Comparison of ENCODE assay signal across 8 cellular contexts in the genomic region with DNA sequence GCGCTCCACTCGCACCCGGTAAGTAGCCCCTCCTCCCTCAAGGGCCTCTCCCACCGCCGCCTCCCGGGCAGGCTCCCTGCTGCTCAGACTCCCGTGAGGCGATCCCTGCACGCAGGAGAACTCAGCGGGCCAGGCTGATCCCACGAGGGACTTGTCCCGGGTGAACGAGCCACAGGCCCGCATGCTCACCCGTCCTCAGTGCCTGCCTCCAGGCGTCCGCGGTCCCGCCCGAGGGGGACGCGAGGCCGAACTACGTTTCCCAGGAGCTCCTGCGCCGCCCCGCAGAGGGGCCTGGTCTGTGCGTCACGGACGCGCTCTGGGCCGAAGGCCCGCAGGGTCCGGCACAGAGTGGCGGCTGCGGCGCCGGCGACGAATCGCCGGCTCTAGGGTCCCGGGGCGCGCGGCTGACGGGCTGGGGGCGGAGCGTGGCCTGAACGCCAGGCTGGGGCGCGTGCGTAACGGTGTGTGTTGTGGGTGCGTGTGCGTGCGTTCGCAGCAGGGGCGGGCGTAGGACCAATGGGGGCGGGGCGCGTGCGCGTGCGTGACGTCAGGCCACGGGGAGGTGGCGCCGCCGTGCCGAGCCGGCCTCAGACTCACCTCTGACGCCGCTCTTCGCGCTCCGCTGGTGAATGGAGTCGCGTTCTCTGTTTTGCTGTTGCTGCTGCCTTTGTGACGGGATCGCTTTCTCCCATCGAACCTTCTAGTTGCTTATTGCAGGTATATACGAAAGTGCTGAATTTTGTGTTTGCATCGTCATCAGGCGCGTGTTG.
A peak's percentile ranks its signal among the peaks of the same experiment; 100 is the strongest.
DNase-seq lines count a peak whose midpoint lies in the region; ATAC-seq and TF ChIP-seq lines count a peak whose summit lies in the region.

A gene (plus strand): TSS at position 590 of the 770 bp plus-strand sequence. CDS start 13,866 bp downstream, outside the sequence.
A gene (minus strand): TSS at position 237 of the 770 bp plus-strand sequence. CDS start 8,356 bp downstream, outside the sequence.

- H3K4me3 ChIP-seq in AG10803 (ENCODE audit: low read length) = peak within 1 kb of the TSS; percentile 92

- H3K27ac ChIP-seq in cingulate gyrus (ENCODE audit: low read depth, low read length) = peak within 1 kb of the TSS; percentile 95
- H3K27ac ChIP-seq in layer of hippocampus (ENCODE audit: low read depth, low read length) = peak within 1 kb of the TSS; percentile 97

- no peak for TF ChIP-seq CTCF in AG10803 (conservative IDR thresholded peaks at IDR 0.05; ENCODE audit: low read length)

- ATAC-seq in GM19035 (IDR thresholded peaks at IDR 0.05; ENCODE audit: unreplicated experiment) = peak; percentile 94
- ATAC-seq in HG03354 (IDR thresholded peaks at IDR 0.05; ENCODE audit: poor library complexity, severe bottlenecking, unreplicated experiment) = peak; percentile 94

- H3K27me3 ChIP-seq in layer of hippocampus (ENCODE audit: control insufficient read depth, insufficient read depth, low read length) = no peaks in the 10 kb centered on the region

- peak; percentile 96 for DNase-seq in AG10803 (ENCODE audit: low read depth)
- DNase-seq in NCI-H446 treated with DMSO at 0.1 percent for 48 hours (lab: John Stamatoyannopoulos, UW) = peak; percentile 81
- DNase-seq in activated CD4-positive, alpha-beta T cell treated with anti-CD3 and anti-CD28 coated beads for 4 hours = peak; percentile 95 to 96
- DNase-seq in stimulated activated CD4-positive, alpha-beta T cell treated with anti-CD3 and anti-CD28 coated beads, Interleukin-1b, Interleukin-23, amount 100 ng/mL, for 24 hours (ENCODE audit: low read depth in 4 of 4, low spot score in 1 of 4) = peak; percentile 94 to 97 (median 96)

Comparison
In these comparisons a context has a peak if more than half of its experiments do, and no peak if none do; other contexts are left out.
1. Peak in every context shown above with its lines: DNase-seq, ATAC-seq, H3K4me3 ChIP-seq and H3K27ac ChIP-seq.